ENCODE assay signal across 11 cellular contexts in the genomic region with DNA sequence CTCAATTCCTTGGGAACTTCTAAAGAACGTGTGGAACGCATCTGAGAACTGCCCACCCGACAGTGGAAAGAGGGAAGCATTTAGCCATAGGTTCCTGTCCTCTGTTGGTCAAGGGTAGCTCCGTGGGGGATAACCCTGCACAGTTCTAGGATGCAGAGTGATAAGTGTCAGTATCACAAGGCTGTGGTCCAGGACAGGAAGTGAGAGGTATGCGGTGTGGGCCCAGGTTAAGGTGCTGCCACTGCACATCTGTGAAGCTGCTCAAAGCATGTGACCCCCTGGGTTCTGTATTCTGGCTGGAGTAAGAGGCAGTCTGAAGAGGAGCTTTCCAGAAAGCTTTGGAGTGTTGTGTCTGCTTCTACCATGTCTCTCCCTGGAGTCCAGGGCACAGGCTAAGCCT. TPM values are rescaled to one million over a fixed set of nuclear protein-coding genes. Genes with fewer than 3 reads are reported as not detected.
A peak's percentile ranks its signal among the peaks of the same experiment; 100 is the strongest.
DNase-seq lines count a peak whose midpoint lies in the region; ATAC-seq, FAIRE-seq and TF ChIP-seq lines count a peak whose summit lies in the region.
"Had no signal": no experiment of that assay in that cellular context is flagged by ENCODE, and none has a peak within 500 bp of the region (broad histone marks: within the 10 kb centered on the region; RNA-seq: fewer than 3 reads in every experiment).

No MANE protein-coding gene starts in this region.

- DNase-seq in activated naive CD8-positive, alpha-beta T cell treated with anti-CD3 and anti-CD28 coated beads, Interleukin-2, amount 50 U/mL, for 24 hours: no peak
- DNase-seq in D721Med (ENCODE audit: insufficient read length, low spot score): no peak
- no peak for DNase-seq in sciatic nerve (ENCODE audit: low spot score)
- DNase-seq in NCI-H524 (lab: John Stamatoyannopoulos, UW): no peak
- no peak for DNase-seq in C1 segment of cervical spinal cord (lab: John Stamatoyannopoulos, UW)
- DNase-seq: foreskin melanocyte, NCI-H510A, T-helper 9 cell had no signal

- ATAC-seq in GM18519 (IDR thresholded peaks at IDR 0.05; ENCODE audit: low FRiP score, unreplicated experiment) (peak; percentile 81), GM21360 (IDR thresholded peaks at IDR 0.05; ENCODE audit: unreplicated experiment) (peak; percentile 87), HG03095 (IDR thresholded peaks at IDR 0.05; ENCODE audit: unreplicated experiment) (peak; percentile 95), sciatic nerve (no peak)
- peak; percentile 67 for ATAC-seq in activated naive CD8-positive, alpha-beta T cell treated with anti-CD3 and anti-CD28 coated beads, Interleukin-2, amount 50 U/mL, for 24 hours

- intact Hi-C loops in sciatic nerve (cut with DNase I): no loop called here

- no peak for FAIRE-seq in D721Med (lab: Jason Lieb, UNC)

- H3K9me3 Mint-ChIP-seq in activated naive CD8-positive, alpha-beta T cell treated with anti-CD3 and anti-CD28 coated beads, Interleukin-2, amount 50 U/mL, for 24 hours: no peaks in the 10 kb centered on the region

- peaks cover 9% of the 10 kb centered on the region for H3K4me1 Mint-ChIP-seq in activated naive CD8-positive, alpha-beta T cell treated with anti-CD3 and anti-CD28 coated beads, Interleukin-2, amount 50 U/mL, for 24 hours

- peaks cover 13% of the 10 kb centered on the region for H3K27me3 Mint-ChIP-seq in activated naive CD8-positive, alpha-beta T cell treated with anti-CD3 and anti-CD28 coated beads, Interleukin-2, amount 50 U/mL, for 24 hours

- no peaks in the 10 kb centered on the region for H3K36me3 Mint-ChIP-seq in activated naive CD8-positive, alpha-beta T cell treated with anti-CD3 and anti-CD28 coated beads, Interleukin-2, amount 50 U/mL, for 24 hours (ENCODE audit: low read depth)

- H3K27ac Mint-ChIP-seq in activated naive CD8-positive, alpha-beta T cell treated with anti-CD3 and anti-CD28 coated beads, Interleukin-2, amount 50 U/mL, for 24 hours: no peak overlapping the region

- H3K4me3 Mint-ChIP-seq in activated naive CD8-positive, alpha-beta T cell treated with anti-CD3 and anti-CD28 coated beads, Interleukin-2, amount 50 U/mL, for 24 hours: no peak overlapping the region

- TF ChIP-seq CTCF in D721Med (IDR thresholded peaks at IDR 0.05; ENCODE audit: insufficient read depth, missing control alignments): no peak

RNA-seq across cellular contexts. Expression of gene HES1, which starts 51.7 kb away (rescaled TPM):
- 87.1 TPM for total RNA-seq in sciatic nerve
